In the genomic region with DNA sequence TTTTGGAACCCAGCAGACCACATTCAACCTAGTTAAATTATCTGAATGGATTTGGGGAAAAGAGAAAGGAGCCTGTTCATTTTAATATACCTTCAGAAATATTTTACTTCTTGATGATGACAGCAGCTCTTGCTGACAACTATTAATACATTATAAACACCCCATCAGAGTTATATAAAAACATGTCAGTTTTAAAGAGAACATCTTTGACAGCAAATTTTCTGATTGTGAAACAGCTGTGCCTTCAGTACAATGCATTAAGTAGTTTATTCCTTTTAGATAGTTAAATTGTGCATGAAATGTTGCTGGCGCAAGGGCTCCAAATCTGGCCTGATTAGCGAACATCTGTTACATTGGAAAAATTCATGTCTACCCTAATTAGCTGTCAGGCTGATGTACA, we compare ENCODE assay signal across 21 cellular contexts.
"Had no signal": no experiment of that assay in that cellular context is flagged by ENCODE, and none has a peak within 500 bp of the region (broad histone marks: within the 10 kb centered on the region; RNA-seq: fewer than 3 reads in every experiment).

No MANE protein-coding gene starts in this region.

- H3K36me3 Mint-ChIP-seq: activated CD8-positive, alpha-beta memory T cell treated with anti-CD3 and anti-CD28 coated beads, Interleukin-2, amount 10 ng/mL, durations not matched to agents 7 days and 5 days; activated naive CD4-positive, alpha-beta T cell treated with anti-CD3 and anti-CD28 coated beads, Interleukin-2, amount 10 ng/mL, durations not matched to agents 7 days and 5 days; mesothelial cell of epicardium; naive thymus-derived CD8-positive, alpha-beta T cell had no signal

- H3K27me3 Mint-ChIP-seq: activated CD4-positive, alpha-beta T cell treated with anti-CD3 and anti-CD28 coated beads, Interleukin-2, amount 10 ng/mL, durations not matched to agents 7 days and 5 days; activated CD8-positive, alpha-beta memory T cell treated with anti-CD3 and anti-CD28 coated beads, Interleukin-2, amount 10 ng/mL, durations not matched to agents 7 days and 5 days; activated naive CD4-positive, alpha-beta T cell treated with anti-CD3 and anti-CD28 coated beads, Interleukin-2, amount 10 ng/mL, durations not matched to agents 7 days and 5 days; naive thymus-derived CD8-positive, alpha-beta T cell; stimulated activated naive CD8-positive, alpha-beta T cell treated with anti-CD3 and anti-CD28 coated beads, Interleukin-15, Interleukin-2, amounts not matched to agents 100 ng/mL and 50 ng/mL, for 24 hours had no signal

- H3K4me3 Mint-ChIP-seq: activated CD4-positive, alpha-beta T cell treated with anti-CD3 and anti-CD28 coated beads, Interleukin-2, amount 10 ng/mL, durations not matched to agents 7 days and 5 days; activated CD8-positive, alpha-beta memory T cell treated with anti-CD3 and anti-CD28 coated beads, Interleukin-2, amount 10 ng/mL, durations not matched to agents 7 days and 5 days; activated CD8-positive, alpha-beta T cell treated with anti-CD3 and anti-CD28 coated beads for 36 hours; activated naive CD4-positive, alpha-beta T cell treated with anti-CD3 and anti-CD28 coated beads, Interleukin-2, amount 10 ng/mL, durations not matched to agents 7 days and 5 days; mesothelial cell of epicardium; naive thymus-derived CD8-positive, alpha-beta T cell; stimulated activated naive CD8-positive, alpha-beta T cell treated with anti-CD3 and anti-CD28 coated beads, Interleukin-15, Interleukin-2, amounts not matched to agents 100 ng/mL and 50 ng/mL, for 24 hours had no signal

- ATAC-seq: activated CD8-positive, alpha-beta memory T cell treated with anti-CD3 and anti-CD28 coated beads, Interleukin-2, amount 10 ng/mL, durations not matched to agents 7 days and 5 days; activated CD8-positive, alpha-beta T cell treated with anti-CD3 and anti-CD28 coated beads for 36 hours; heart left ventricle; left ventricle myocardium superior; naive thymus-derived CD8-positive, alpha-beta T cell; right cardiac atrium; upper lobe of right lung had no signal

- H3K4me1 ChIP-seq: heart left ventricle, thyroid gland had no signal

- H3K27me3 ChIP-seq: heart left ventricle, thyroid gland, upper lobe of right lung had no signal

- H3K27ac Mint-ChIP-seq: activated CD4-positive, alpha-beta T cell treated with anti-CD3 and anti-CD28 coated beads, Interleukin-2, amount 10 ng/mL, durations not matched to agents 7 days and 5 days; activated CD8-positive, alpha-beta memory T cell treated with anti-CD3 and anti-CD28 coated beads, Interleukin-2, amount 10 ng/mL, durations not matched to agents 7 days and 5 days; activated CD8-positive, alpha-beta T cell treated with anti-CD3 and anti-CD28 coated beads for 36 hours; activated naive CD4-positive, alpha-beta T cell treated with anti-CD3 and anti-CD28 coated beads, Interleukin-2, amount 10 ng/mL, durations not matched to agents 7 days and 5 days; mesothelial cell of epicardium; naive thymus-derived CD8-positive, alpha-beta T cell; stimulated activated naive CD8-positive, alpha-beta T cell treated with anti-CD3 and anti-CD28 coated beads, Interleukin-15, Interleukin-2, amounts not matched to agents 100 ng/mL and 50 ng/mL, for 24 hours had no signal

- H3K27ac ChIP-seq: heart left ventricle, thyroid gland, upper lobe of right lung had no signal

- H3K9me3 Mint-ChIP-seq: activated CD4-positive, alpha-beta T cell treated with anti-CD3 and anti-CD28 coated beads, Interleukin-2, amount 10 ng/mL, durations not matched to agents 7 days and 5 days; activated CD8-positive, alpha-beta T cell treated with anti-CD3 and anti-CD28 coated beads for 36 hours; activated naive CD4-positive, alpha-beta T cell treated with anti-CD3 and anti-CD28 coated beads, Interleukin-2, amount 10 ng/mL, durations not matched to agents 7 days and 5 days; mesothelial cell of epicardium; naive thymus-derived CD8-positive, alpha-beta T cell; stimulated activated naive CD8-positive, alpha-beta T cell treated with anti-CD3 and anti-CD28 coated beads, Interleukin-15, Interleukin-2, amounts not matched to agents 100 ng/mL and 50 ng/mL, for 24 hours had no signal

- DNase-seq: activated CD4-positive, alpha-beta T cell treated with anti-CD3 and anti-CD28 coated beads, Interleukin-2, amount 10 ng/mL, durations not matched to agents 7 days and 5 days; activated CD4-positive, CD25-positive, alpha-beta regulatory T cell treated with anti-CD3 and anti-CD28 coated beads, Interleukin-2, amount 50 U/mL, for 72 hours; activated CD8-positive, alpha-beta memory T cell treated with anti-CD3 and anti-CD28 coated beads, Interleukin-2, amount 10 ng/mL, durations not matched to agents 7 days and 5 days; activated CD8-positive, alpha-beta T cell treated with anti-CD3 and anti-CD28 coated beads for 36 hours; activated effector memory CD4-positive, alpha-beta T cell treated with anti-CD3 and anti-CD28 coated beads, Interleukin-2, amount 50 U/mL, for 16 hours; activated naive CD4-positive, alpha-beta T cell treated with anti-CD3 and anti-CD28 coated beads, Interleukin-2, amount 10 ng/mL, durations not matched to agents 7 days and 5 days; activated T-cell treated with anti-CD3 and anti-CD28 coated beads for 4 hours; amygdala; effector CD4-positive, alpha-beta T cell; heart left ventricle; left ventricle myocardium superior; mammary epithelial cell; naive thymus-derived CD8-positive, alpha-beta T cell; right cardiac atrium; stimulated activated CD4-positive, alpha-beta T cell treated with anti-CD3 and anti-CD28 coated beads, Interleukin-4, amount 100 ng/mL, for 24 hours; substantia nigra; thyroid gland; upper lobe of right lung had no signal

- H3K9me3 ChIP-seq: heart left ventricle, prostate gland, thyroid gland, upper lobe of right lung had no signal

- H3K36me3 ChIP-seq: heart left ventricle, prostate gland, thyroid gland, upper lobe of right lung had no signal

- H3K4me3 ChIP-seq: heart left ventricle, thyroid gland, upper lobe of right lung had no signal

- H3K4me1 Mint-ChIP-seq: activated CD4-positive, alpha-beta T cell treated with anti-CD3 and anti-CD28 coated beads, Interleukin-2, amount 10 ng/mL, durations not matched to agents 7 days and 5 days; activated CD8-positive, alpha-beta memory T cell treated with anti-CD3 and anti-CD28 coated beads, Interleukin-2, amount 10 ng/mL, durations not matched to agents 7 days and 5 days; activated naive CD4-positive, alpha-beta T cell treated with anti-CD3 and anti-CD28 coated beads, Interleukin-2, amount 10 ng/mL, durations not matched to agents 7 days and 5 days; naive thymus-derived CD8-positive, alpha-beta T cell had no signal
